1 cellular context compared by ENCODE assay signal in the genomic region with DNA sequence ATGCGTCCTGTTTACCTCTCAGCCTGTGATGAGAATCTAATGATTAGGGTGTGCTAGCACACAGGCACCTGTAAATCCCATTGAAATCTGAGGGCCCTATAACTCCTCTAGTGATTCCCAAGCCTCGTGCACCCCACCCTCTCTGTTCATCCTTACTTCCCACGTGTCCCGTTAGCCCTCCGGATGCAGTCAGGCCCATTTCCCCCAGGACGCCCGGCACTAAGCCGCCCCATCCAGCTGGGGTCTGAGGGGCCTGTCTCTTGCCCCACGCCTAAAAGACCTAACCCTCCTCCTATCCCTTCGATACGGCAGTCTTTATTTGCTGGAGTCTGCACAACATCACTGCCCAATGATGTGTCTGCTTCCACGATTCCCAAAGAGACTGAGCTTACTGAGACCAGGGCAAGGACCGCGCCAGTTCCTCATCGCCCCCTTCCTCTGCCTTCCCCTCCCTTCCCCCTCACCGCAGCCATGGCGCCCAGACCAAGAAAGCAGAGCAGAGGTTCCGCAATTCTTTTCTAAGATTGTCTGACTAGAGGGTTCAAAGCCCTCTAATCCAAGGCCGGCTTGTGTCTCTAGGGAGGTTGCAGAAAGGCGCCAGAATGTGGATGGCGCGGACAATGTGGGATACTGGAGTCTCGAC.
TF ChIP-seq lines count a peak whose summit lies in the region.

No MANE protein-coding gene starts in this region.

TF ChIP-seq in H1, 55 proteins besides CTCF, POLR2A, EP300 and RAD21:
- TF ChIP-seq HDAC6 (IDR thresholded peaks at IDR 0.05; ENCODE audit: low read depth, low read length) (no peak), YY1 (IDR thresholded peaks at IDR 0.05; ENCODE audit: low read depth, low read length) (peak; percentile 80), SAP30 (IDR thresholded peaks at IDR 0.05; ENCODE audit: insufficient read depth, insufficient replicate concordance, low read length) (no peak), TBP (IDR thresholded peaks at IDR 0.05; ENCODE audit: low read depth, low read length) (peak; percentile 16), PHF8 (conservative IDR thresholded peaks at IDR 0.05; ENCODE audit: low read depth, low read length) (no peak), BRCA1 (IDR thresholded peaks at IDR 0.05; ENCODE audit: low read depth, low read length) (no peak), TAF1 (IDR thresholded peaks at IDR 0.05; ENCODE audit: low read depth, low read length) (peak; percentile 44; the same call in 1 of the 2 replicates), KDM5A (IDR thresholded peaks at IDR 0.05; ENCODE audit: low read length) (no peak)
- TF ChIP-seq, protein P1, sequence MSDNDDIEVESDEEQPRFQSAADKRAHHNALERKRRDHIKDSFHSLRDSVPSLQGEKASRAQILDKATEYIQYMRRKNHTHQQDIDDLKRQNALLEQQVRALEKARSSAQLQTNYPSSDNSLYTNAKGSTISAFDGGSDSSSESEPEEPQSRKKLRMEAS (IDR thresholded peaks at IDR 0.05), result peak; percentile 65
